Comparison of ENCODE assay signal across 28 cellular contexts in genomic region chr2:190110131-190110530, GRCh38. TPM values are rescaled to one million over a fixed set of nuclear protein-coding genes. Genes with fewer than 3 reads are reported as not detected.
DNase-seq lines count a peak whose midpoint lies in the region; ATAC-seq, FAIRE-seq and TF ChIP-seq lines count a peak whose summit lies in the region.
"Had no signal": no experiment of that assay in that cellular context is flagged by ENCODE, and none has a peak within 500 bp of the region (broad histone marks: within the 10 kb centered on the region; RNA-seq: fewer than 3 reads in every experiment).

No MANE protein-coding gene starts in this region.

- intact Hi-C loops in IMR-90 (cut with micrococcal nuclease) (no loop called here), lower leg skin (cut with DNase I; ENCODE audit: low total_unique reads) (no loop called here)

- no peaks in the 10 kb centered on the region for H3K9me3 Mint-ChIP-seq in natural killer cell treated with Interleukin-12 subunit alpha and Interleukin-12 subunit beta and Interleukin-15 and Interleukin-18, amount 100 ng/mL, for 72 hours
- H3K9me3 Mint-ChIP-seq: activated T-helper 2 cell treated with anti-CD3 and anti-CD28 coated beads, Interferon-gamma antibody, Interleukin-2, Interleukin-4, amounts not matched to agents 10 μg/mL and 5 μg/mL and 100 μg/mL, durations not matched to agents 14 hours and 24 hours and 36 hours; CD4-positive, CD25-positive, alpha-beta regulatory T cell; T-helper 2 cell treated with Interferon-gamma antibody and Interleukin-4, amounts not matched to agents 5 μg/mL and 100 μg/mL, for 36 hours; WTC11 had no signal

- H3K9me1 ChIP-seq in IMR-90 (ENCODE audit: insufficient read depth, low read length), result no peaks in the 10 kb centered on the region

- dilution Hi-C loops in IMR-90 (cut with HindIII; ENCODE audit: low sequenced_read_pairs, unreplicated experiment), result no loop called here

- TF ChIP-seq RAD21 in IMR-90 (IDR thresholded peaks at IDR 0.05; ENCODE audit: low read length), result no peak

- H2AFZ ChIP-seq in IMR-90 (replicated peaks; ENCODE audit: low read length, poor library complexity), result no peak overlapping the region

- no peaks in the 10 kb centered on the region for H3K36me3 ChIP-seq in IMR-90 (ENCODE audit: control insufficient read depth, insufficient read depth, low read length)
- no peaks in the 10 kb centered on the region for H3K36me3 ChIP-seq in skeletal muscle satellite cell (ENCODE audit: insufficient read depth, low read length)
- no peaks in the 10 kb centered on the region for H3K36me3 ChIP-seq in small intestine (ENCODE audit: control insufficient read depth in 2 of 2, insufficient read depth in 2 of 2, low read length in 2 of 2)
- H3K36me3 ChIP-seq: breast epithelium, right atrium auricular region, vagina had no signal

- no TSS peak for BruUV-seq in IMR-90 (replicated peaks; lab: Mats Ljungman, UMichigan)

- no peak overlapping the region for H2BK20ac ChIP-seq in IMR-90 (ENCODE audit: low read depth, low read length)

- H3K36me3 Mint-ChIP-seq in natural killer cell treated with Interleukin-12 subunit alpha and Interleukin-12 subunit beta and Interleukin-15 and Interleukin-18, amount 100 ng/mL, for 72 hours, result no peaks in the 10 kb centered on the region
- H3K36me3 Mint-ChIP-seq: activated naive CD8-positive, alpha-beta T cell; CD4-positive, CD25-positive, alpha-beta regulatory T cell; naive B cell; WTC11 had no signal

- no peak overlapping the region for H2BK5ac ChIP-seq in IMR-90 (ENCODE audit: low read depth, low read length, poor library complexity, severe bottlenecking)

- H3K4me2 ChIP-seq in IMR-90 (ENCODE audit: low read depth, low read length) (no peak overlapping the region), skeletal muscle satellite cell (ENCODE audit: low read length) (peak overlapping the region; percentile 44)

- H3K79me1 ChIP-seq in IMR-90 (ENCODE audit: low read depth in 1 of 2, low read length in 2 of 2), result no peaks in the 10 kb centered on the region

- no peak overlapping the region for H4K91ac ChIP-seq in IMR-90 (ENCODE audit: insufficient read depth, low read depth, low read length)

- DNase-seq in IMR-90 (peak; percentile 51), caudate nucleus (lab: John Stamatoyannopoulos, UW) (no peak), hepatic stellate cell (ENCODE audit: low spot score) (peak; percentile 18), lower leg skin (ENCODE audit: low spot score in 2 of 2) (no peak), small intestine (no peak)
- no peak for DNase-seq in natural killer cell treated with Interleukin-12 subunit alpha and Interleukin-12 subunit beta and Interleukin-15 and Interleukin-18, amount 100 ng/mL, for 72 hours (ENCODE audit: low spot score)
- DNase-seq: activated CD4-positive, alpha-beta T cell treated with anti-CD3 and anti-CD28 coated beads, Interleukin-2, amount 50 U/mL, for 4 hours; activated CD8-positive, alpha-beta memory T cell treated with anti-CD3 and anti-CD28 coated beads, Interleukin-2, amount 50 U/mL, for 4 hours; CD4-positive, CD25-positive, alpha-beta regulatory T cell; mesendoderm; naive B cell; NCI-H1417; NCI-H2171; NCI-H524 treated with DMSO at 0.1 percent for 48 hours; occipital lobe had no signal

- H3K27me3 ChIP-seq in IMR-90 (ENCODE audit: control insufficient read depth, insufficient read depth, low read length) (no peaks in the 10 kb centered on the region; the same call in 1 of the 2 replicates), skeletal muscle satellite cell (ENCODE audit: control insufficient read depth, insufficient read depth, low read length) (no peaks in the 10 kb centered on the region), small intestine (ENCODE audit: control insufficient read depth in 2 of 2, insufficient read depth in 2 of 2, low read length in 2 of 2) (no peaks in the 10 kb centered on the region)
- H3K27me3 ChIP-seq: breast epithelium, right atrium auricular region, vagina had no signal

- no peak overlapping the region for H2BK15ac ChIP-seq in IMR-90 (ENCODE audit: low read depth, low read length)

- in situ Hi-C loops in IMR-90 (cut with MboI; ENCODE audit: low sequenced_read_pairs), result no loop called here

- no peak overlapping the region for H3K18ac ChIP-seq in IMR-90 (ENCODE audit: low read depth, low read length)

- H3K27ac ChIP-seq in IMR-90 (ENCODE audit: insufficient read depth, low read length), result no peak overlapping the region
- H3K27ac ChIP-seq in caudate nucleus (ENCODE audit: low read depth, low read length), result peak overlapping the region; percentile 36
- H3K27ac ChIP-seq in small intestine (ENCODE audit: low read depth in 1 of 2, low read length in 1 of 2), result no peak overlapping the region
- H3K27ac ChIP-seq: breast epithelium, epithelial cell of prostate, right atrium auricular region, SK-N-MC, vagina had no signal

- H3K23ac ChIP-seq in IMR-90 (ENCODE audit: low read depth, low read length), result no peak overlapping the region

- no CpG with 5 or more reads among the region's 2 CpGs for WGBS in IMR-90 (ENCODE audit: extremely low coverage in 2 of 2, insufficient read length in 1 of 2), 2 experiments
- 81 to 91% methylated on average over 2 of the region's 2 CpGs for WGBS in lower leg skin, 2 donors
- WGBS in small intestine, 3 donors, result 86 to 93% (median 88%) methylated on average over 2 of the region's 2 CpGs

- no peak overlapping the region for H4K8ac ChIP-seq in IMR-90 (ENCODE audit: low read depth in 2 of 2, low read length in 2 of 2)

- H3K9ac ChIP-seq in IMR-90 (ENCODE audit: low read depth, low read length) (no peak overlapping the region), skeletal muscle satellite cell (ENCODE audit: low read depth, low read length) (no peak overlapping the region)

- H4K5ac ChIP-seq in IMR-90 (ENCODE audit: low read depth, low read length), result no peak overlapping the region

- no peak overlapping the region for H3K4me3 ChIP-seq in IMR-90 (ENCODE audit: insufficient read depth, low read depth, low read length)
- H3K4me3 ChIP-seq in skeletal muscle satellite cell (ENCODE audit: low read length), result no peak overlapping the region
- no peak overlapping the region for H3K4me3 ChIP-seq in lower leg skin (ENCODE audit: low read depth, poor library complexity, severe bottlenecking)
- H3K4me3 ChIP-seq in small intestine (ENCODE audit: low read depth in 1 of 2, low read length in 2 of 2), result no peak overlapping the region
- H3K4me3 ChIP-seq: breast epithelium, right atrium auricular region, SK-N-MC, vagina had no signal

- TF ChIP-seq POLR2A in IMR-90 (IDR thresholded peaks at IDR 0.05; ENCODE audit: low read depth, low read length) (no peak), lower leg skin (IDR thresholded peaks at IDR 0.05) (no peak)

- H2BK120ac ChIP-seq in IMR-90 (ENCODE audit: low read depth, low read length), result no peak overlapping the region

- no peaks in the 10 kb centered on the region for H4K20me1 ChIP-seq in IMR-90 (ENCODE audit: insufficient read depth, low read length)

- no peaks in the 10 kb centered on the region for H3K4me1 Mint-ChIP-seq in natural killer cell treated with Interleukin-12 subunit alpha and Interleukin-12 subunit beta and Interleukin-15 and Interleukin-18, amount 100 ng/mL, for 72 hours (ENCODE audit: low read depth in 2 of 2)
- H3K4me1 Mint-ChIP-seq: CD4-positive, CD25-positive, alpha-beta regulatory T cell; naive B cell; WTC11 had no signal

- no peak for TF ChIP-seq CTCF in IMR-90 (conservative IDR thresholded peaks at IDR 0.05; ENCODE audit: low read depth, low read length)
- TF ChIP-seq CTCF in lower leg skin (IDR thresholded peaks at IDR 0.05), result no peak

- POLR2A ChIA-PET in IMR-90 (lab: Charles Lee; ENCODE audit: unreplicated experiment), result no interaction called here

- peak; percentile 42; the same call in 1 of the 2 replicates for ATAC-seq in IMR-90 (ENCODE audit: low read depth)
- no peak for ATAC-seq in natural killer cell treated with Interleukin-12 subunit alpha and Interleukin-12 subunit beta and Interleukin-15 and Interleukin-18, amount 100 ng/mL, for 72 hours
- ATAC-seq: WTC11 had no signal

- no peak overlapping the region for H3K27ac Mint-ChIP-seq in natural killer cell treated with Interleukin-12 subunit alpha and Interleukin-12 subunit beta and Interleukin-15 and Interleukin-18, amount 100 ng/mL, for 72 hours
- H3K27ac Mint-ChIP-seq: activated naive CD8-positive, alpha-beta T cell; activated T-helper 2 cell treated with anti-CD3 and anti-CD28 coated beads, Interferon-gamma antibody, Interleukin-2, Interleukin-4, amounts not matched to agents 10 μg/mL and 5 μg/mL and 100 μg/mL, durations not matched to agents 14 hours and 24 hours and 36 hours; CD4-positive, CD25-positive, alpha-beta regulatory T cell; T-helper 2 cell treated with Interferon-gamma antibody and Interleukin-4, amounts not matched to agents 5 μg/mL and 100 μg/mL, for 36 hours; WTC11 had no signal

- H3K9me3 ChIP-seq in IMR-90 (ENCODE audit: control insufficient read depth, insufficient read depth, low read length) (no peaks in the 10 kb centered on the region), skeletal muscle satellite cell (replicated peaks; ENCODE audit: low read length) (no peaks in the 10 kb centered on the region), small intestine (ENCODE audit: control insufficient read depth, low read depth) (no peaks in the 10 kb centered on the region)
- H3K9me3 ChIP-seq: breast epithelium, right atrium auricular region, vagina had no signal

- no peak overlapping the region for H3K56ac ChIP-seq in IMR-90 (ENCODE audit: extremely low read depth, insufficient read depth, low read length)

- H3K27me3 Mint-ChIP-seq in natural killer cell treated with Interleukin-12 subunit alpha and Interleukin-12 subunit beta and Interleukin-15 and Interleukin-18, amount 100 ng/mL, for 72 hours, result peaks cover 19 to 34% of the 10 kb centered on the region in 2 donors
- H3K27me3 Mint-ChIP-seq: activated naive CD8-positive, alpha-beta T cell; naive B cell had no signal

- CTCF ChIA-PET in IMR-90 (lab: Yijun Ruan, JAX), result interaction anchor here (1.0 kb wide), 1 partner anchor 12 kb away, joined by 3 read pairs; no protein-coding TSS in a partner anchor

- no peak overlapping the region for H3K4ac ChIP-seq in IMR-90 (ENCODE audit: low read depth, low read length)

- no peak for FAIRE-seq in small intestine (lab: Jason Lieb, UNC)
- FAIRE-seq: H1 had no signal

- no peak overlapping the region for H2AK5ac ChIP-seq in IMR-90 (ENCODE audit: low read depth, low read length)

- no peak overlapping the region for H3K14ac ChIP-seq in IMR-90 (replicated peaks; ENCODE audit: low read depth, low read length)

- H3K4me3 Mint-ChIP-seq in natural killer cell treated with Interleukin-12 subunit alpha and Interleukin-12 subunit beta and Interleukin-15 and Interleukin-18, amount 100 ng/mL, for 72 hours, result no peak overlapping the region
- H3K4me3 Mint-ChIP-seq: activated naive CD8-positive, alpha-beta T cell; CD4-positive, CD25-positive, alpha-beta regulatory T cell; naive B cell; T-helper 2 cell treated with Interferon-gamma antibody and Interleukin-4, amounts not matched to agents 5 μg/mL and 100 μg/mL, for 36 hours; WTC11 had no signal

- 0 out of 2 replicates have a peak, but pooled peaks cover 2% of the 10 kb centered on the region for H3K4me1 ChIP-seq in IMR-90 (ENCODE audit: control insufficient read depth, insufficient read depth, low read length)
- H3K4me1 ChIP-seq in skeletal muscle satellite cell (ENCODE audit: control insufficient read depth, insufficient read depth, low read length), result peaks cover 20% of the 10 kb centered on the region
- H3K4me1 ChIP-seq in small intestine (ENCODE audit: control insufficient read depth in 2 of 2, insufficient read depth in 1 of 2, low read depth in 1 of 2, low read length in 1 of 2), result no peaks in the 10 kb centered on the region
- H3K4me1 ChIP-seq: breast epithelium, right atrium auricular region, vagina had no signal

- H2AK9ac ChIP-seq in IMR-90 (replicated peaks; ENCODE audit: low read depth, low read length, poor library complexity), result no peak overlapping the region

RNA-seq across cellular contexts. Expression of gene MSTN, which starts 47.6 kb away (rescaled TPM):
- total RNA-seq in IMR-90 (2012; rRNA removed) (under 0.01 TPM in 1 of 2 replicates, not detected in the other), lower leg skin (under 1 TPM in 2 of 4 donors, not detected in 2; 0.15 to 0.29 TPM)
- polyA plus RNA-seq in IMR-90 (2012; rRNA removed) (not detected in 2 replicates), small intestine (under 1 TPM in 1 of 3 donors, not detected in 2; 0.16 TPM)
- 0.02 TPM in 1 of 2 replicates, not detected in the other for polyA plus RNA-seq in IMR-90 (2012; cell fraction: cytosol; rRNA removed)
- polyA plus RNA-seq in IMR-90 (2012; cell fraction: nucleus; rRNA removed; ENCODE audit: low replicate concordance), result 0.02 and 0.24 TPM in 2 replicates
- 0.22 and 0.25 TPM in 2 replicates for total RNA-seq in skeletal muscle satellite cell (2012; rRNA removed)
- total RNA-seq in natural killer cell treated with Interleukin-12 subunit alpha and Interleukin-12 subunit beta and Interleukin-15 and Interleukin-18, amount 100 ng/mL, for 72 hours, result not detected
- total RNA-seq: activated T-helper 2 cell treated with anti-CD3 and anti-CD28 coated beads, Interferon-gamma antibody, Interleukin-2, Interleukin-4, amounts not matched to agents 10 μg/mL and 5 μg/mL and 100 μg/mL, durations not matched to agents 14 hours and 24 hours and 36 hours; CD4-positive, CD25-positive, alpha-beta regulatory T cell; H1; kidney epithelial cell; RPMI7951; WTC11 had no signal
- polyA plus RNA-seq: CD4-positive, CD25-positive, alpha-beta regulatory T cell; H1 had no signal

Comparison
In these comparisons a context has a peak if more than half of its experiments do, and no peak if none do; other contexts are left out.
1. DNase-seq: peak in IMR-90 (single experiment) and hepatic stellate cell (single experiment); none in caudate nucleus (0 of 61), natural killer cell treated with Interleukin-12 subunit alpha and Interleukin-12 subunit beta and Interleukin-15 and Interleukin-18, amount 100 ng/mL, for 72 hours (single experiment), lower leg skin (0 of 2) and small intestine (single experiment).